28 cellular contexts compared by ENCODE assay signal in the genomic region with DNA sequence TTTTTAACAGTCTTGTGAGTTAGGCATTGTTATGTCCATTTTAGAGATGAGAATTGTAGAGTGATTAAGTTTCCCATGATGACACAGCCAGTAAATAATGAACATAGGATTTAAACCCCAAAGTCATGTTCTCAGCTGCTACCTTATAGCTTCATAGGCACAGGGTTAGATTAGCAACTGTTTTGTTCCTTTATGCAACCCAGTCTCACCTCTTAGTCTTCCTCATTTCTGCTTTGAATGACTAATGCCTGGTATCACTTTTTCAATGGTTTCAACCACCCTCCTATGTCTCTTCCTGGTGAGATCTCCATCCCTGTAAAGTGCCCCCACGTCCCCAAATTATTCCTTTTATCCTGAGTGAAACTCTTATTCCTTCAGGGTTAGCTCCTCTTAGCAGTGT. TPM values are rescaled to one million over a fixed set of nuclear protein-coding genes. Genes with fewer than 3 reads are reported as not detected.
DNase-seq lines count a peak whose midpoint lies in the region; ATAC-seq and TF ChIP-seq lines count a peak whose summit lies in the region.
"Had no signal": no experiment of that assay in that cellular context is flagged by ENCODE, and none has a peak within 500 bp of the region (broad histone marks: within the 10 kb centered on the region; RNA-seq: fewer than 3 reads in every experiment).

No MANE protein-coding gene starts in this region.

- no peak for TF ChIP-seq CTCF in esophagus squamous epithelium (IDR thresholded peaks at IDR 0.05)

- H3K4me3 Mint-ChIP-seq in activated T-cell treated with anti-CD3 and anti-CD28 coated beads, Interleukin-2, amount 50 U/mL, for 72 hours, result no peak overlapping the region
- no peak overlapping the region for H3K4me3 Mint-ChIP-seq in activated T-helper 17 cell treated with anti-CD3 and anti-CD28 coated beads, Interleukin-2, amount 50 U/mL, for 72 hours
- H3K4me3 Mint-ChIP-seq in stimulated activated naive CD8-positive, alpha-beta T cell treated with anti-CD3 and anti-CD28 coated beads, Interleukin-15, amount 100 ng/mL, for 72 hours, result no peak overlapping the region
- H3K4me3 Mint-ChIP-seq: activated T-helper 1 cell treated with anti-CD3 and anti-CD28 coated beads, Interleukin-12 subunit alpha, Interleukin-12 subunit beta, Interleukin-2, Interleukin-4 antibody, amounts not matched to agents 30 ng/mL and 10 ng/mL and 1 ng/mL, durations not matched to agents 14 hours and 24 hours and 36 hours; nephron progenitor cell had no signal

- H3K27me3 ChIP-seq in esophagus squamous epithelium, result no peaks in the 10 kb centered on the region
- H3K27me3 ChIP-seq: breast epithelium, foreskin keratinocyte, heart left ventricle, ovary had no signal

- H3K4me1 Mint-ChIP-seq in activated T-cell treated with anti-CD3 and anti-CD28 coated beads, Interleukin-2, amount 50 U/mL, for 72 hours (ENCODE audit: low read depth), result peaks cover 22% of the 10 kb centered on the region
- peaks cover 27% of the 10 kb centered on the region for H3K4me1 Mint-ChIP-seq in activated T-helper 17 cell treated with anti-CD3 and anti-CD28 coated beads, Interleukin-2, amount 50 U/mL, for 72 hours
- H3K4me1 Mint-ChIP-seq in stimulated activated naive CD8-positive, alpha-beta T cell treated with anti-CD3 and anti-CD28 coated beads, Interleukin-15, amount 100 ng/mL, for 72 hours, result peaks cover 37% of the 10 kb centered on the region
- H3K4me1 Mint-ChIP-seq: nephron progenitor cell had no signal

- H3K9me3 Mint-ChIP-seq in activated T-cell treated with anti-CD3 and anti-CD28 coated beads, Interleukin-2, amount 50 U/mL, for 72 hours, result no peaks in the 10 kb centered on the region
- peaks cover 3% of the 10 kb centered on the region for H3K9me3 Mint-ChIP-seq in activated T-helper 17 cell treated with anti-CD3 and anti-CD28 coated beads, Interleukin-2, amount 50 U/mL, for 72 hours
- peaks cover 0 to 4% of the 10 kb centered on the region in 2 donors for H3K9me3 Mint-ChIP-seq in stimulated activated naive CD8-positive, alpha-beta T cell treated with anti-CD3 and anti-CD28 coated beads, Interleukin-15, amount 100 ng/mL, for 72 hours
- H3K9me3 Mint-ChIP-seq: activated T-helper 1 cell treated with anti-CD3 and anti-CD28 coated beads, Interleukin-12 subunit alpha, Interleukin-12 subunit beta, Interleukin-2, Interleukin-4 antibody, amounts not matched to agents 30 ng/mL and 10 ng/mL and 1 ng/mL, durations not matched to agents 14 hours and 24 hours and 36 hours; nephron progenitor cell had no signal

- H3K36me3 Mint-ChIP-seq in activated T-cell treated with anti-CD3 and anti-CD28 coated beads, Interleukin-2, amount 50 U/mL, for 72 hours (ENCODE audit: insufficient read depth in 2 of 2), result peaks cover 0 to 8% of the 10 kb centered on the region in 2 donors
- peaks cover 30% of the 10 kb centered on the region for H3K36me3 Mint-ChIP-seq in activated T-helper 17 cell treated with anti-CD3 and anti-CD28 coated beads, Interleukin-2, amount 50 U/mL, for 72 hours (ENCODE audit: low read depth)

- DNase-seq in activated T-cell treated with anti-CD3 and anti-CD28 coated beads, Interleukin-2, amount 50 U/mL, for 72 hours, result no peak
- DNase-seq in activated T-cell treated with anti-CD3 and anti-CD28 coated beads, Interleukin-2, amount 50 U/mL, for 1 hour, result no peak
- DNase-seq in stimulated activated naive CD8-positive, alpha-beta T cell treated with anti-CD3 and anti-CD28 coated beads, Interleukin-15, amount 100 ng/mL, for 72 hours, result no peak
- DNase-seq in NCI-H82 (lab: John Stamatoyannopoulos, UW), result no peak
- DNase-seq in retina, result no peak
- no peak for DNase-seq in esophagus squamous epithelium (lab: John Stamatoyannopoulos, UW)
- DNase-seq: ACHN; activated CD4-positive, alpha-beta T cell treated with anti-CD3 and anti-CD28 coated beads for 4 hours; activated naive CD4-positive, alpha-beta T cell treated with anti-CD3 and anti-CD28 coated beads, Interleukin-2, amount 50 U/mL, for 16 hours; amygdala; COR-L47; GDM1; heart left ventricle; lower lobe of right lung; mucosa of descending colon; NCI-H1105 treated with DMSO at 0.1 percent for 48 hours; NCI-H2029 treated with DMSO at 0.1 percent for 48 hours; NCI-H2227 treated with DMSO at 0.1 percent for 48 hours; NCI-H69; nephron progenitor cell; ovary had no signal

- peaks cover 0 to 23% (median 4%) of the 10 kb centered on the region in 3 donors for H3K4me1 ChIP-seq in esophagus squamous epithelium
- H3K4me1 ChIP-seq: breast epithelium, lower lobe of right lung had no signal

- no peak overlapping the region for H3K4me3 ChIP-seq in esophagus squamous epithelium
- H3K4me3 ChIP-seq: breast epithelium, GM23248, heart left ventricle, lower lobe of right lung, mucosa of descending colon, ovary, skin epidermis had no signal

- H3K36me3 ChIP-seq in esophagus squamous epithelium, result peaks cover 0 to 32% (median 0%) of the 10 kb centered on the region in 3 donors
- H3K36me3 ChIP-seq: breast epithelium, lower lobe of right lung, ovary had no signal

- no peaks in the 10 kb centered on the region for H3K27me3 Mint-ChIP-seq in activated T-cell treated with anti-CD3 and anti-CD28 coated beads, Interleukin-2, amount 50 U/mL, for 72 hours (ENCODE audit: low read depth)
- no peaks in the 10 kb centered on the region for H3K27me3 Mint-ChIP-seq in activated T-helper 17 cell treated with anti-CD3 and anti-CD28 coated beads, Interleukin-2, amount 50 U/mL, for 72 hours
- no peaks in the 10 kb centered on the region for H3K27me3 Mint-ChIP-seq in stimulated activated naive CD8-positive, alpha-beta T cell treated with anti-CD3 and anti-CD28 coated beads, Interleukin-15, amount 100 ng/mL, for 72 hours

- no peak overlapping the region for H3K27ac ChIP-seq in esophagus squamous epithelium
- H3K27ac ChIP-seq: breast epithelium, foreskin keratinocyte, GM23248, heart left ventricle, lower lobe of right lung, ovary, skin epidermis had no signal

- H3K9me3 ChIP-seq in esophagus squamous epithelium, result no peaks in the 10 kb centered on the region
- H3K9me3 ChIP-seq: breast epithelium, lower lobe of right lung, mucosa of descending colon, ovary had no signal

- ATAC-seq in activated T-cell treated with anti-CD3 and anti-CD28 coated beads, Interleukin-2, amount 50 U/mL, for 72 hours (replicated peaks in 1 of 2), result peak; percentile 66 to 81
- ATAC-seq in HG02623 (IDR thresholded peaks at IDR 0.05; ENCODE audit: unreplicated experiment), result peak; percentile 63
- peak; percentile 94 for ATAC-seq in activated T-helper 17 cell treated with anti-CD3 and anti-CD28 coated beads, Interleukin-2, amount 50 U/mL, for 72 hours (replicated peaks)
- peak; percentile 78 for ATAC-seq in stimulated activated naive CD8-positive, alpha-beta T cell treated with anti-CD3 and anti-CD28 coated beads, Interleukin-15, amount 100 ng/mL, for 72 hours
- ATAC-seq: foreskin keratinocyte, heart left ventricle, lower lobe of right lung, mucosa of descending colon had no signal

- TF ChIP-seq POLR2A in esophagus squamous epithelium (IDR thresholded peaks at IDR 0.05), result no peak

- H3K27ac Mint-ChIP-seq in activated T-cell treated with anti-CD3 and anti-CD28 coated beads, Interleukin-2, amount 50 U/mL, for 72 hours, result peak overlapping the region; percentile 5
- peak overlapping the region; percentile 31 for H3K27ac Mint-ChIP-seq in activated T-helper 17 cell treated with anti-CD3 and anti-CD28 coated beads, Interleukin-2, amount 50 U/mL, for 72 hours
- H3K27ac Mint-ChIP-seq in stimulated activated naive CD8-positive, alpha-beta T cell treated with anti-CD3 and anti-CD28 coated beads, Interleukin-15, amount 100 ng/mL, for 72 hours, result no peak overlapping the region
- H3K27ac Mint-ChIP-seq: activated T-helper 1 cell treated with anti-CD3 and anti-CD28 coated beads, Interleukin-12 subunit alpha, Interleukin-12 subunit beta, Interleukin-2, Interleukin-4 antibody, amounts not matched to agents 30 ng/mL and 10 ng/mL and 1 ng/mL, durations not matched to agents 14 hours and 24 hours and 36 hours; nephron progenitor cell had no signal

- intact Hi-C loops in esophagus squamous epithelium (cut with DNase I), result no loop called here

- 70 to 83% methylated on average over 1 of the region's 1 CpG for WGBS in esophagus squamous epithelium, 2 donors

RNA-seq across cellular contexts. Expression of a gene that starts 44.3 kb away (rescaled TPM):
- total RNA-seq in activated T-cell treated with anti-CD3 and anti-CD28 coated beads, Interleukin-2, amount 50 U/mL, for 72 hours, result 10 to 100 TPM; 51.9 to 57.8 TPM
- total RNA-seq in activated T-helper 17 cell treated with anti-CD3 and anti-CD28 coated beads, Interleukin-2, amount 50 U/mL, for 72 hours, result 10 to 100 TPM; 33.5 to 41.5 TPM
- total RNA-seq in esophagus squamous epithelium, result 100 to 1,000 TPM in 3 of 4 donors, 10 to 100 TPM in 1; 81.2 to 157 (median 133) TPM

Comparison
In these comparisons a context has a peak if more than half of its experiments do, and no peak if none do; other contexts are left out.
1. H3K27ac Mint-ChIP-seq: peak in activated T-cell treated with anti-CD3 and anti-CD28 coated beads, Interleukin-2, amount 50 U/mL, for 72 hours (single experiment) and activated T-helper 17 cell treated with anti-CD3 and anti-CD28 coated beads, Interleukin-2, amount 50 U/mL, for 72 hours (single experiment); none in stimulated activated naive CD8-positive, alpha-beta T cell treated with anti-CD3 and anti-CD28 coated beads, Interleukin-15, amount 100 ng/mL, for 72 hours (0 of 2).
2. Peak in every context shown above with its lines, with median percentiles within 50 percentile points of each other: ATAC-seq.